ENCODE assay signal across 22 cellular contexts in the genomic region with DNA sequence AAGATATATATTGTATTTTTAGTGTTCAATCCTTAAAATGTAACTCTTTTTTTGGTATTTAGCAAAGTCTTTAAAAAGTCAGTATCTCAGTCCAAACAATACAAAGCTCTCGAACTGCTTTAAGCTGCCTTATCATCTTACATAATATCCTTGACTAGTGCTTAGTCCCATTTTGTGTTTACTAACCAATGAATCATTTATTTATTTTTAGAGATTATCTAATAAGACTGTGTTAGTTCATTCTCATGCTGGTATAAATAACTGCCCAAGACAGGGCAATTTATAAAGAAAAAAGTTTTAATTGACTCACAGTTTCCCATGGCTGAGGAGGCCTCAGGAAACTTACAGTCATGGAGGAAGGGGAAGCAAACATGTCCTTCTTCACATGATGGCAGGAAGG.
DNase-seq lines count a peak whose midpoint lies in the region; ATAC-seq, FAIRE-seq and TF ChIP-seq lines count a peak whose summit lies in the region.
"Had no signal": no experiment of that assay in that cellular context is flagged by ENCODE, and none has a peak within 500 bp of the region (broad histone marks: within the 10 kb centered on the region; RNA-seq: fewer than 3 reads in every experiment).

No MANE protein-coding gene starts in this region.

- TF ChIP-seq CTCF in bronchial epithelial cell (IDR thresholded peaks at IDR 0.05; ENCODE audit: insufficient read depth, low read length, severe bottlenecking) (no peak), BE2C (IDR thresholded peaks at IDR 0.05; ENCODE audit: low read depth, low read length) (no peak)

- no peak overlapping the region for H3K4me3 Mint-ChIP-seq in activated naive CD8-positive, alpha-beta T cell treated with anti-CD3 and anti-CD28 coated beads for 36 hours
- H3K4me3 Mint-ChIP-seq: B cell; CD4-positive, CD25-positive, alpha-beta regulatory T cell; CD8-positive, alpha-beta memory T cell; H9; IgD-negative memory B cell had no signal

- H3K4me1 Mint-ChIP-seq in activated naive CD8-positive, alpha-beta T cell treated with anti-CD3 and anti-CD28 coated beads for 36 hours, result no peaks in the 10 kb centered on the region
- H3K4me1 Mint-ChIP-seq: B cell; CD4-positive, CD25-positive, alpha-beta regulatory T cell; CD8-positive, alpha-beta memory T cell; IgD-negative memory B cell had no signal

- no peak overlapping the region for H2BK12ac ChIP-seq in mesenchymal stem cell (ENCODE audit: low read length in 2 of 2)

- no peak overlapping the region for H3K4ac ChIP-seq in mesenchymal stem cell (ENCODE audit: low read depth in 1 of 2, low read length in 2 of 2)

- H3K79me1 ChIP-seq in mesenchymal stem cell (replicated peaks; ENCODE audit: low read length, poor library complexity, severe bottlenecking), result no peaks in the 10 kb centered on the region

- H4K91ac ChIP-seq in mesenchymal stem cell (ENCODE audit: low read length), result no peak overlapping the region

- H3K18ac ChIP-seq in mesenchymal stem cell (ENCODE audit: low read depth in 1 of 2, low read length in 2 of 2), result no peak overlapping the region

- H3K27me3 ChIP-seq in bronchial epithelial cell (ENCODE audit: control insufficient read depth, insufficient read depth, low read length), result no peaks in the 10 kb centered on the region
- H3K27me3 ChIP-seq in mesenchymal stem cell (ENCODE audit: control insufficient read depth in 1 of 2, insufficient read depth in 1 of 2, low read length in 2 of 2), result no peaks in the 10 kb centered on the region
- no peaks in the 10 kb centered on the region for H3K27me3 ChIP-seq in BE2C

- H3K36me3 ChIP-seq in bronchial epithelial cell (ENCODE audit: control insufficient read depth, insufficient read depth, low read length), result no peaks in the 10 kb centered on the region
- H3K36me3 ChIP-seq in mesenchymal stem cell (ENCODE audit: control insufficient read depth in 1 of 2, insufficient read depth in 2 of 2, low read depth in 1 of 2, low read length in 2 of 2), result no peaks in the 10 kb centered on the region
- H3K36me3 ChIP-seq in BE2C, result no peaks in the 10 kb centered on the region

- no peak overlapping the region for H3K9ac ChIP-seq in mesenchymal stem cell (ENCODE audit: low read length)

- DNase-seq in HCEC 1CT (peak; percentile 17), M059J (ENCODE audit: low read depth) (peak; percentile 7), bronchial epithelial cell (ENCODE audit: low read depth) (peak; percentile 72), mesenchymal stem cell (peak; percentile 64), NCI-H446 (lab: John Stamatoyannopoulos, UW) (no peak), Right ventricle myocardium superior (no peak), BE2C (no peak)
- no peak for DNase-seq in activated naive CD8-positive, alpha-beta T cell treated with anti-CD3 and anti-CD28 coated beads for 36 hours
- DNase-seq: C1 segment of cervical spinal cord; CD4-positive, CD25-positive, alpha-beta regulatory T cell; CD8-positive, alpha-beta memory T cell; COR-L47; DMS 273 treated with DMSO at 0.1 percent for 48 hours; DMS79 treated with DMSO at 0.1 percent for 48 hours; H9; KBM-7 had no signal

- no CpG with 5 or more reads among the region's 1 CpG for WGBS in mesenchymal stem cell

- no peak overlapping the region for H3K23ac ChIP-seq in mesenchymal stem cell (ENCODE audit: low read length in 2 of 2)

- no peak overlapping the region for H3K27ac ChIP-seq in mesenchymal stem cell (ENCODE audit: low read length, poor library complexity, severe bottlenecking)

- no peaks in the 10 kb centered on the region for H3K36me3 Mint-ChIP-seq in activated naive CD8-positive, alpha-beta T cell treated with anti-CD3 and anti-CD28 coated beads for 36 hours
- H3K36me3 Mint-ChIP-seq: CD4-positive, CD25-positive, alpha-beta regulatory T cell; IgD-negative memory B cell had no signal

- H3K14ac ChIP-seq in mesenchymal stem cell (ENCODE audit: low read length in 2 of 2), result no peak overlapping the region

- no peak overlapping the region for H3K4me2 ChIP-seq in mesenchymal stem cell (ENCODE audit: low read length, poor library complexity, severe bottlenecking)

- no peak overlapping the region for H3K27ac Mint-ChIP-seq in activated naive CD8-positive, alpha-beta T cell treated with anti-CD3 and anti-CD28 coated beads for 36 hours
- H3K27ac Mint-ChIP-seq: B cell; CD4-positive, CD25-positive, alpha-beta regulatory T cell; CD8-positive, alpha-beta memory T cell; H9; IgD-negative memory B cell had no signal

- no peak overlapping the region for H2AFZ ChIP-seq in mesenchymal stem cell (ENCODE audit: low read depth, low read length)

- no peak for FAIRE-seq in bronchial epithelial cell (lab: Jason Lieb, UNC)
- FAIRE-seq: GM12891, GM19239, H1, HTR-8/SVneo had no signal

- H3K4me1 ChIP-seq in mesenchymal stem cell (ENCODE audit: control insufficient read depth, insufficient read depth, low read depth, low read length) (no peaks in the 10 kb centered on the region), BE2C (no peaks in the 10 kb centered on the region)

- no peaks in the 10 kb centered on the region for H3K27me3 Mint-ChIP-seq in activated naive CD8-positive, alpha-beta T cell treated with anti-CD3 and anti-CD28 coated beads for 36 hours
- H3K27me3 Mint-ChIP-seq: CD4-positive, CD25-positive, alpha-beta regulatory T cell; CD8-positive, alpha-beta memory T cell; IgD-negative memory B cell had no signal

- no peaks in the 10 kb centered on the region for H3K9me3 ChIP-seq in mesenchymal stem cell (ENCODE audit: control insufficient read depth, low read length)
- H3K9me3 ChIP-seq in BE2C, result no peaks in the 10 kb centered on the region

- no peak overlapping the region for H2BK15ac ChIP-seq in mesenchymal stem cell (ENCODE audit: low read depth, poor library complexity, severe bottlenecking)

- no peak overlapping the region for H3K4me3 ChIP-seq in bronchial epithelial cell (ENCODE audit: low read depth, low read length)
- H3K4me3 ChIP-seq in mesenchymal stem cell (ENCODE audit: insufficient read depth in 1 of 2, low read depth in 1 of 2, low read length in 2 of 2), result no peak overlapping the region
- no peak overlapping the region for H3K4me3 ChIP-seq in BE2C (ENCODE audit: low read depth, low read length)

- ATAC-seq in Right ventricle myocardium superior (ENCODE audit: poor library complexity), result no peak

- peaks cover 2% of the 10 kb centered on the region for H3K9me3 Mint-ChIP-seq in activated naive CD8-positive, alpha-beta T cell treated with anti-CD3 and anti-CD28 coated beads for 36 hours

- no peak overlapping the region for H2BK5ac ChIP-seq in mesenchymal stem cell (ENCODE audit: low read depth, low read length, poor library complexity, severe bottlenecking)

- intact Hi-C loops in Right ventricle myocardium superior (cut with DNase I), result no loop called here

- no peak overlapping the region for H2AK5ac ChIP-seq in mesenchymal stem cell (ENCODE audit: low read length, severe bottlenecking)

- H2BK120ac ChIP-seq in mesenchymal stem cell (ENCODE audit: low read depth, low read length), result no peak overlapping the region

- no peak overlapping the region for H4K8ac ChIP-seq in mesenchymal stem cell (ENCODE audit: low read length)

Comparison
In these comparisons a context has a peak if more than half of its experiments do, and no peak if none do; other contexts are left out.
1. DNase-seq: peak in HCEC 1CT (single experiment), M059J (single experiment), bronchial epithelial cell (single experiment) and mesenchymal stem cell (single experiment); none in NCI-H446 (0 of 2), Right ventricle myocardium superior (single experiment), activated naive CD8-positive, alpha-beta T cell treated with anti-CD3 and anti-CD28 coated beads for 36 hours (single experiment) and BE2C (single experiment).